In the genomic region with DNA sequence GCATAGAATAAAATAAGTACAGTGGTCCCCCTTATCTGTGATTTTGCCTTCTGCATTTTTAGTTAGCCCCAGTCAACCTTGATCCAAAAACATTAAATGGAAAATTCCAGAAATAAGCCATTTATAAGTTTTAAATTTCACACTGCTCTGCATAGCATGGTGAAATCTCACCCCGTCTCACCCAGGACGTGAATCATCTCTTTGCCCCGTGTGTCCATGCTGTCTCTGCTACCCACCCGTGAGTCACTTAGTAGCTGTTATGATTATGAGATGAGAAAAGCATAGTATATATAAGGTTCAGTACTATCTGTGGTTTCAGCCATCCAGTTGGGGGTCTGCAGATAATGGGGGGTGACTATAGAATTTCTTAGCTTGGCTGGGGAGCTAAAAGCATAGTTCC, we compare ENCODE assay signal across 13 cellular contexts.
DNase-seq lines count a peak whose midpoint lies in the region; ATAC-seq, FAIRE-seq and TF ChIP-seq lines count a peak whose summit lies in the region.
"Had no signal": no experiment of that assay in that cellular context is flagged by ENCODE, and none has a peak within 500 bp of the region (broad histone marks: within the 10 kb centered on the region; RNA-seq: fewer than 3 reads in every experiment).

No MANE protein-coding gene starts in this region.

- TF ChIP-seq POLR2A in H54 (IDR thresholded peaks at IDR 0.05; ENCODE audit: low read depth, low read length), result no peak

- H3K9me3 Mint-ChIP-seq in activated T-helper 17 cell treated with anti-CD3 and anti-CD28 coated beads, Interleukin-2, amount 50 U/mL, for 72 hours, result no peaks in the 10 kb centered on the region
- H3K9me3 Mint-ChIP-seq: IgD-negative memory B cell had no signal

- peak; percentile 53 for DNase-seq in ACHN
- DNase-seq in H54 (ENCODE audit: insufficient read length, low spot score), result peak; percentile 56
- DNase-seq in hepatic stellate cell (ENCODE audit: low spot score), result peak; percentile 72
- DNase-seq in midbrain (lab: John Stamatoyannopoulos, UW), result no peak
- DNase-seq in Ammon's horn (ENCODE audit: low spot score), result no peak
- no peak for DNase-seq in NCI-H345 (lab: John Stamatoyannopoulos, UW)
- DNase-seq in SHP77 (lab: John Stamatoyannopoulos, UW), result no peak
- DNase-seq: activated CD8-positive, alpha-beta memory T cell treated with anti-CD3 and anti-CD28 coated beads, Interleukin-2, amount 10 ng/mL, durations not matched to agents 7 days and 5 days; colonic mucosa; naive thymus-derived CD4-positive, alpha-beta T cell; NCI-H2171 had no signal

- peak; percentile 84 for ATAC-seq in activated T-helper 17 cell treated with anti-CD3 and anti-CD28 coated beads, Interleukin-2, amount 50 U/mL, for 72 hours (replicated peaks)
- ATAC-seq: activated CD8-positive, alpha-beta memory T cell treated with anti-CD3 and anti-CD28 coated beads, Interleukin-2, amount 10 ng/mL, durations not matched to agents 7 days and 5 days; naive thymus-derived CD4-positive, alpha-beta T cell had no signal

- H3K4me1 Mint-ChIP-seq in activated T-helper 17 cell treated with anti-CD3 and anti-CD28 coated beads, Interleukin-2, amount 50 U/mL, for 72 hours, result peaks cover 28% of the 10 kb centered on the region

- H3K36me3 Mint-ChIP-seq in activated T-helper 17 cell treated with anti-CD3 and anti-CD28 coated beads, Interleukin-2, amount 50 U/mL, for 72 hours (ENCODE audit: low read depth), result peaks cover 40% of the 10 kb centered on the region
- H3K36me3 Mint-ChIP-seq: IgD-negative memory B cell had no signal

- peak; percentile 94 for FAIRE-seq in H54 (lab: Jason Lieb, UNC)

- no peaks in the 10 kb centered on the region for H3K27me3 Mint-ChIP-seq in activated T-helper 17 cell treated with anti-CD3 and anti-CD28 coated beads, Interleukin-2, amount 50 U/mL, for 72 hours
- H3K27me3 Mint-ChIP-seq: activated CD8-positive, alpha-beta memory T cell treated with anti-CD3 and anti-CD28 coated beads, Interleukin-2, amount 10 ng/mL, durations not matched to agents 7 days and 5 days; IgD-negative memory B cell; naive thymus-derived CD4-positive, alpha-beta T cell had no signal

- H3K27ac Mint-ChIP-seq in activated T-helper 17 cell treated with anti-CD3 and anti-CD28 coated beads, Interleukin-2, amount 50 U/mL, for 72 hours, result peak overlapping the region; percentile 74
- H3K27ac Mint-ChIP-seq: activated CD8-positive, alpha-beta memory T cell treated with anti-CD3 and anti-CD28 coated beads, Interleukin-2, amount 10 ng/mL, durations not matched to agents 7 days and 5 days had no signal

- in situ Hi-C loops in ACHN (cut with HindIII; ENCODE audit: low pct_ligation_motif_present, low pct_unique_long_range_greater_than_20kb, low sequenced_read_pairs), result no loop called here

- H3K4me3 Mint-ChIP-seq in activated T-helper 17 cell treated with anti-CD3 and anti-CD28 coated beads, Interleukin-2, amount 50 U/mL, for 72 hours, result no peak overlapping the region
- H3K4me3 Mint-ChIP-seq: activated CD8-positive, alpha-beta memory T cell treated with anti-CD3 and anti-CD28 coated beads, Interleukin-2, amount 10 ng/mL, durations not matched to agents 7 days and 5 days; naive thymus-derived CD4-positive, alpha-beta T cell had no signal

Comparison
In these comparisons a context has a peak if more than half of its experiments do, and no peak if none do; other contexts are left out.
1. DNase-seq: peak in ACHN (single experiment), H54 (single experiment) and hepatic stellate cell (single experiment); none in midbrain (single experiment), Ammon's horn (single experiment), NCI-H345 (single experiment) and SHP77 (0 of 2).